23 cellular contexts compared by ENCODE assay signal in the genomic region with DNA sequence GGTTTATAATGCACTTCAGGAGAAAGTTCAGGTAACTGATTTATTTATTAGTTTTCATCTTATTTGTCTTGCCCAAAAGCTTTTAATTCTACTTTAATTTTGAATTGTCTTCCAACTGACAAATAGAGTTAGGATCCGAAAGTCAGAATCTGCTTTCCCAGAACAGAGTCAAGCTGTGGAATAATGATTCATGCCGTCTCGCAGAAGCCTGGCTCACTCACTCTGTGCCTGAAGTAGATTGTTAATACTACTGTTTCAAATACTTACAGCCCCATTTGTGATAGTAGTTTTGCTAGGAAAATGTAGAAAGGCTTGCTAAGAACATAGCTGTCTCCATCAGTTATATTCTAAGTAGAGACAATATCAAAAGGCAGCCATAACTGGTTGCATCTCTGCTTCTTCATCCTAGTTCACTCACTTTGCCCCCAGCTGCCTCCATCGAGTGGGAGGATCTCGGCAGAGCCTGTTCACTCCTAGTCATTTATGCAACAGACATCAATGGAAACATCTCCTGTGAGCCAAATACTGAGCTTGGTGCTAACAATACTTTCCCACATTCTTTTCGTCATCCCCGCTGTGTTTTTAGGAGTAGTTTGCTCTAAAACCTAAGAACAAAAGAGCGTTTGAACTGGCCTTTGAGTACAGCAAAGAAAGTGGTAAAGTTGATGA. TPM values are rescaled to one million over a fixed set of nuclear protein-coding genes. Genes with fewer than 3 reads are reported as not detected.
DNase-seq lines count a peak whose midpoint lies in the region; ATAC-seq and TF ChIP-seq lines count a peak whose summit lies in the region.
"Had no signal": no experiment of that assay in that cellular context is flagged by ENCODE, and none has a peak within 500 bp of the region (broad histone marks: within the 10 kb centered on the region; RNA-seq: fewer than 3 reads in every experiment).

No MANE protein-coding gene starts in this region.

- DNase-seq in Ammon's horn (ENCODE audit: low spot score): peak; percentile 62
- DNase-seq in mesothelial cell of epicardium (ENCODE audit: low spot score in 2 of 2, unreplicated experiment in 2 of 2): no peak
- peak; percentile 51 for DNase-seq in superior temporal gyrus (ENCODE audit: extremely low spot score)
- DNase-seq in amygdala (lab: John Stamatoyannopoulos, UW): no peak
- DNase-seq: 8988T; CD4-positive, CD25-positive, alpha-beta regulatory T cell; DMS153; DND-41; Kasumi-1; NCI-H1092 treated with DMSO at 0.1 percent for 48 hours; NCI-H1436 treated with DMSO at 0.1 percent for 48 hours; NCI-H187 treated with DMSO at 0.1 percent for 48 hours; NCI-H2171 treated with DMSO at 0.1 percent for 48 hours; NCI-H345; NCI-H524 treated with DMSO at 0.1 percent for 48 hours; NCI-H774; SIG-M5 had no signal

- H3K27ac Mint-ChIP-seq in mesothelial cell of epicardium: peak overlapping the region; percentile 83

- no peak for TF ChIP-seq CTCF in mesothelial cell of epicardium (IDR thresholded peaks at IDR 0.05; ENCODE audit: unreplicated experiment)

- no peaks in the 10 kb centered on the region for H3K27me3 Mint-ChIP-seq in mesothelial cell of epicardium (ENCODE audit: low read depth)
- H3K27me3 Mint-ChIP-seq: CD4-positive, CD25-positive, alpha-beta regulatory T cell had no signal

- no peaks in the 10 kb centered on the region for H3K9me3 Mint-ChIP-seq in mesothelial cell of epicardium
- H3K9me3 Mint-ChIP-seq: CD4-positive, CD25-positive, alpha-beta regulatory T cell had no signal

- ATAC-seq in HG03159 (IDR thresholded peaks at IDR 0.05; ENCODE audit: unreplicated experiment) (no peak), GM18502 (IDR thresholded peaks at IDR 0.05; ENCODE audit: poor library complexity, unreplicated experiment) (no peak)
- ATAC-seq: HCT116, K562 had no signal

- H3K4me1 Mint-ChIP-seq in mesothelial cell of epicardium: peaks cover 17% of the 10 kb centered on the region
- H3K4me1 Mint-ChIP-seq: CD4-positive, CD25-positive, alpha-beta regulatory T cell had no signal

- H3K27ac ChIP-seq in cingulate gyrus (ENCODE audit: low read depth, low read length): peak overlapping the region; percentile 23
- H3K27ac ChIP-seq: BLaER1 had no signal

- peaks cover 32% of the 10 kb centered on the region for H3K36me3 Mint-ChIP-seq in mesothelial cell of epicardium

- no peak overlapping the region for H3K4me3 Mint-ChIP-seq in mesothelial cell of epicardium
- H3K4me3 Mint-ChIP-seq: CD4-positive, CD25-positive, alpha-beta regulatory T cell had no signal

RNA-seq across cellular contexts. Expression of gene ABRAXAS2, which starts 28.0 kb away (rescaled TPM):
- total RNA-seq in mesothelial cell of epicardium: 13.7 to 14.8 TPM (median 14.1 TPM) in 3 replicates

RNA-seq across cellular contexts. Expression of gene EEF1AKMT2, which starts 37.9 kb away (rescaled TPM):
- total RNA-seq in mesothelial cell of epicardium: 20.9 to 24.2 TPM (median 23.0 TPM) in 3 replicates

Comparison
In these comparisons a context has a peak if more than half of its experiments do, and no peak if none do; other contexts are left out.
1. DNase-seq: peak in Ammon's horn (single experiment) and superior temporal gyrus (single experiment); none in mesothelial cell of epicardium (0 of 2) and amygdala (0 of 56).